In genomic region chr1:94992863-94993563, GRCh38 we compare ENCODE assay signal across 24 cellular contexts.
"Had no signal": no experiment of that assay in that cellular context is flagged by ENCODE, and none has a peak within 500 bp of the region (broad histone marks: within the 10 kb centered on the region; RNA-seq: fewer than 3 reads in every experiment).

No MANE protein-coding gene starts in this region.

- H3K4me3 ChIP-seq: breast epithelium, gastrocnemius medialis, hepatocyte, lower lobe of right lung, spleen, suprapubic skin, tibial nerve had no signal

- H3K27me3 ChIP-seq: breast epithelium, gastrocnemius medialis, hepatocyte, spleen, suprapubic skin, tibial nerve had no signal

- ATAC-seq: activated CD8-positive, alpha-beta memory T cell treated with anti-CD3 and anti-CD28 coated beads, Interleukin-2, amount 10 ng/mL, durations not matched to agents 7 days and 5 days; activated CD8-positive, alpha-beta T cell treated with anti-CD3 and anti-CD28 coated beads, Interleukin-2, amount 10 ng/mL, durations not matched to agents 7 days and 5 days; activated naive CD4-positive, alpha-beta T cell treated with anti-CD3 and anti-CD28 coated beads, Interleukin-2, amount 50 U/mL, for 72 hours; gastrocnemius medialis; SK-N-SH treated with all-trans-retinoic acid at 6 μM for 48 hours; T-helper 17 cell had no signal

- DNase-seq: activated CD4-positive, alpha-beta T cell treated with anti-CD3 and anti-CD28 coated beads for 1 hour; activated CD8-positive, alpha-beta memory T cell treated with anti-CD3 and anti-CD28 coated beads, Interleukin-2, amount 10 ng/mL, durations not matched to agents 7 days and 5 days; activated CD8-positive, alpha-beta T cell treated with anti-CD3 and anti-CD28 coated beads, Interleukin-2, amount 10 ng/mL, durations not matched to agents 7 days and 5 days; activated naive CD4-positive, alpha-beta T cell; activated T-cell treated with anti-CD3 and anti-CD28 coated beads, Interleukin-2, amount 50 U/mL, for 48 hours; effector CD4-positive, alpha-beta T cell; gastrocnemius medialis; glutamatergic neuron; islet precursor cell; left colon; lower lobe of right lung; spleen; stimulated activated naive CD4-positive, alpha-beta T cell; T-helper 17 cell; T1000 had no signal

- H3K27ac Mint-ChIP-seq: activated CD8-positive, alpha-beta memory T cell treated with anti-CD3 and anti-CD28 coated beads, Interleukin-2, amount 10 ng/mL, durations not matched to agents 7 days and 5 days; activated CD8-positive, alpha-beta T cell treated with anti-CD3 and anti-CD28 coated beads, Interleukin-2, amount 10 ng/mL, durations not matched to agents 7 days and 5 days; activated naive CD4-positive, alpha-beta T cell treated with anti-CD3 and anti-CD28 coated beads, Interleukin-2, amount 50 U/mL, for 72 hours; nephron; T-helper 17 cell had no signal

- H3K27me3 Mint-ChIP-seq: activated CD8-positive, alpha-beta memory T cell treated with anti-CD3 and anti-CD28 coated beads, Interleukin-2, amount 10 ng/mL, durations not matched to agents 7 days and 5 days; central memory CD8-positive, alpha-beta T cell; T-helper 17 cell had no signal

- H3K4me1 Mint-ChIP-seq: activated CD8-positive, alpha-beta memory T cell treated with anti-CD3 and anti-CD28 coated beads, Interleukin-2, amount 10 ng/mL, durations not matched to agents 7 days and 5 days; central memory CD8-positive, alpha-beta T cell had no signal

- H3K27ac ChIP-seq: epithelial cell of prostate, gastrocnemius medialis, hepatocyte, lower lobe of right lung, suprapubic skin had no signal

- H3K9me3 ChIP-seq: breast epithelium, gastrocnemius medialis, lower lobe of right lung, spleen, suprapubic skin, tibial nerve had no signal

- H3K36me3 ChIP-seq: breast epithelium, gastrocnemius medialis, lower lobe of right lung, spleen, suprapubic skin, tibial nerve had no signal

- H3K4me3 Mint-ChIP-seq: activated CD8-positive, alpha-beta memory T cell treated with anti-CD3 and anti-CD28 coated beads, Interleukin-2, amount 10 ng/mL, durations not matched to agents 7 days and 5 days; activated CD8-positive, alpha-beta T cell treated with anti-CD3 and anti-CD28 coated beads, Interleukin-2, amount 10 ng/mL, durations not matched to agents 7 days and 5 days; central memory CD8-positive, alpha-beta T cell; nephron; T-helper 17 cell had no signal

- H3K4me1 ChIP-seq: breast epithelium had no signal

- H3K9me3 Mint-ChIP-seq: activated naive CD4-positive, alpha-beta T cell treated with anti-CD3 and anti-CD28 coated beads, Interleukin-2, amount 50 U/mL, for 72 hours; central memory CD8-positive, alpha-beta T cell; nephron had no signal

- H3K36me3 Mint-ChIP-seq: activated CD8-positive, alpha-beta memory T cell treated with anti-CD3 and anti-CD28 coated beads, Interleukin-2, amount 10 ng/mL, durations not matched to agents 7 days and 5 days; activated naive CD4-positive, alpha-beta T cell treated with anti-CD3 and anti-CD28 coated beads, Interleukin-2, amount 50 U/mL, for 72 hours had no signal
